In genomic region chr16:58127033-58127556, GRCh38 we compare ENCODE assay signal across 8 cellular contexts. TPM values are rescaled to one million over a fixed set of nuclear protein-coding genes. Genes with fewer than 3 reads are reported as not detected.
A peak's percentile ranks its signal among the peaks of the same experiment; 100 is the strongest.
DNase-seq lines count a peak whose midpoint lies in the region; ATAC-seq and TF ChIP-seq lines count a peak whose summit lies in the region.

No MANE protein-coding gene starts in this region.

- H3K4me2 ChIP-seq in HCT116 (ENCODE audit: low read length) (peak overlapping the region; percentile 95), neural progenitor cell (peak overlapping the region; percentile 98)

- H3K36me3 ChIP-seq in Caco-2 (ENCODE audit: control insufficient read depth, insufficient read depth, low read length): no peaks in the 10 kb centered on the region; the same call in 1 of the 2 replicates
- H3K36me3 ChIP-seq in HCT116 (ENCODE audit: control insufficient read depth in 1 of 2, insufficient read depth in 2 of 2, low read length in 2 of 2): no peaks in the 10 kb centered on the region
- H3K36me3 ChIP-seq in neural progenitor cell: no peaks in the 10 kb centered on the region
- no peaks in the 10 kb centered on the region for H3K36me3 ChIP-seq in H7 (replicated peaks; ENCODE audit: control insufficient read depth, insufficient read depth, low read length)

- H3K4me1 Mint-ChIP-seq in Caco-2 (ENCODE audit: low read depth, unreplicated experiment) (peaks cover 30% of the 10 kb centered on the region), endothelial cell (ENCODE audit: unreplicated experiment) (peaks cover 48% of the 10 kb centered on the region), neural progenitor cell (peaks cover 47% of the 10 kb centered on the region)

- H3K79me2 ChIP-seq in HCT116 (ENCODE audit: insufficient read depth, low read length) (peaks cover 67% of the 10 kb centered on the region), neural progenitor cell (ENCODE audit: low read depth) (peaks cover 68% of the 10 kb centered on the region)

- WGBS in lower leg skin, 2 donors: 5 to 10% methylated on average over 7 of the region's 7 CpGs

- TF ChIP-seq RAD21 in HCT116 (IDR thresholded peaks at IDR 0.05; ENCODE audit: low read depth): 0 out of 2 replicates have a peak, but pooled peaks have one; percentile 7

- H4K20me1 ChIP-seq in HCT116 (ENCODE audit: insufficient read depth) (peaks cover 18% of the 10 kb centered on the region; the same call in 1 of the 2 replicates), neural progenitor cell (ENCODE audit: low read depth) (peaks cover 69% of the 10 kb centered on the region)

- peaks cover 29% of the 10 kb centered on the region for H3K4me1 ChIP-seq in Caco-2
- peaks cover 11 to 28% of the 10 kb centered on the region in 2 experiments; a peak in 3 of 4 replicates for H3K4me1 ChIP-seq in HCT116 (ENCODE audit: control insufficient read depth in 1 of 2, insufficient read depth in 2 of 2, low read length in 2 of 2)
- peaks cover 19% of the 10 kb centered on the region for H3K4me1 ChIP-seq in neural progenitor cell

- TF ChIP-seq CTCF in Caco-2 (IDR thresholded peaks at IDR 0.05; ENCODE audit: insufficient read depth in 1 of 2, low read depth in 1 of 2, low read length in 1 of 2, severe bottlenecking in 1 of 2, unreplicated experiment in 1 of 2) (no peak), HCT116 (IDR thresholded peaks at IDR 0.05 in 2 of 3, conservative IDR thresholded peaks at IDR 0.05 in 1 of 3; ENCODE audit: borderline replicate concordance in 1 of 3, insufficient read depth in 1 of 3, low read depth in 2 of 3, low read length in 2 of 3) (0 out of 6 replicates have a peak, but pooled peaks of 1 of the 3 experiments have one; percentile 6), endothelial cell (IDR thresholded peaks at IDR 0.05; ENCODE audit: unreplicated experiment) (peak; percentile 19), neural progenitor cell (IDR thresholded peaks at IDR 0.05) (peak; percentile 35), lower leg skin (IDR thresholded peaks at IDR 0.05) (no peak)

- H3K27me3 ChIP-seq in Caco-2 (replicated peaks; ENCODE audit: control insufficient read depth, insufficient read depth, low read length) (no peaks in the 10 kb centered on the region), HCT116 (ENCODE audit: insufficient read depth, low read length) (no peaks in the 10 kb centered on the region), neural progenitor cell (no peaks in the 10 kb centered on the region), H7 (ENCODE audit: control insufficient read depth, insufficient read depth, low read length) (no peaks in the 10 kb centered on the region)

- intact Hi-C loops in Caco-2 (cut with micrococcal nuclease; ENCODE audit: unreplicated experiment) (loop anchor here (5.0 kb wide), 2 partner anchors 230 to 330 kb away; no protein-coding TSS in a partner anchor), HCT116 (cut with micrococcal nuclease) (no loop called here), lower leg skin (cut with DNase I; ENCODE audit: low total_unique reads) (loop anchor here (10.0 kb wide), 1 partner anchor 102 kb away; the partner anchor contains the start of gene MMP15)

- DNase-seq in Caco-2: no peak
- no peak for DNase-seq in HCT116 (ENCODE audit: low read depth, low spot score)
- peak; percentile 38 for DNase-seq in T follicular helper cell (ENCODE audit: low read depth)
- DNase-seq in endothelial cell (ENCODE audit: low spot score): no peak
- DNase-seq in neural progenitor cell (ENCODE audit: low spot score): peak; percentile 26
- no peak for DNase-seq in H7
- no peak for DNase-seq in lower leg skin (ENCODE audit: low spot score in 2 of 2)

- no TSS peak for BruUV-seq in Caco-2 (replicated peaks; lab: Mats Ljungman, UMichigan)
- BruUV-seq in HCT116 (replicated peaks; lab: Mats Ljungman, UMichigan): no TSS peak

- H3K27ac ChIP-seq in HCT116 (ENCODE audit: low read depth, low read length) (no peak overlapping the region), neural progenitor cell (no peak overlapping the region)

- H3K27ac Mint-ChIP-seq in Caco-2 (ENCODE audit: unreplicated experiment) (peak overlapping the region; percentile 49), endothelial cell (ENCODE audit: unreplicated experiment) (peak overlapping the region; percentile 79), neural progenitor cell (no peak overlapping the region)

- no peak overlapping the region for H2AFZ ChIP-seq in HCT116 (ENCODE audit: low read depth, low read length, poor library complexity, severe bottlenecking)
- no peak overlapping the region for H2AFZ ChIP-seq in neural progenitor cell (replicated peaks)

- RAD21 ChIA-PET in HCT116 (lab: Charles Lee; ENCODE audit: low non-redundant PET in 1 of 2, low total read pairs in 2 of 2, uncharacterized antibody in 2 of 2, unreplicated experiment in 2 of 2): no interaction called here

- H3K9me3 Mint-ChIP-seq in Caco-2 (ENCODE audit: unreplicated experiment): no peaks in the 10 kb centered on the region
- H3K9me3 Mint-ChIP-seq in endothelial cell (ENCODE audit: unreplicated experiment): no peaks in the 10 kb centered on the region
- peaks cover 6% of the 10 kb centered on the region for H3K9me3 Mint-ChIP-seq in neural progenitor cell

- H3K36me3 Mint-ChIP-seq in Caco-2 (ENCODE audit: insufficient read depth, unreplicated experiment): peaks cover 23% of the 10 kb centered on the region
- peaks cover 10% of the 10 kb centered on the region for H3K36me3 Mint-ChIP-seq in endothelial cell (ENCODE audit: low read depth, unreplicated experiment)
- H3K36me3 Mint-ChIP-seq in neural progenitor cell: peaks cover 7% of the 10 kb centered on the region

- H3K9me3 ChIP-seq in Caco-2 (no peaks in the 10 kb centered on the region), HCT116 (ENCODE audit: control insufficient read depth in 1 of 2, insufficient read depth in 1 of 2, low read depth in 1 of 2, low read length in 2 of 2) (no peaks in the 10 kb centered on the region), neural progenitor cell (ENCODE audit: low read depth) (no peaks in the 10 kb centered on the region)

- H3K4me3 ChIP-seq in Caco-2 (ENCODE audit: low read depth, low read length) (no peak overlapping the region; the same call in 1 of the 2 replicates), HCT116 (replicated peaks in 1 of 2; ENCODE audit: low read depth in 1 of 2, low read length in 2 of 2) (no peak overlapping the region), neural progenitor cell (peak overlapping the region; percentile 80), H7 (ENCODE audit: insufficient read depth, low read depth, low read length) (no peak overlapping the region), lower leg skin (ENCODE audit: low read depth, poor library complexity, severe bottlenecking) (no peak overlapping the region)

- H3K9me2 ChIP-seq in HCT116 (ENCODE audit: insufficient read depth): no peaks in the 10 kb centered on the region

- no peak for ATAC-seq in HCT116
- ATAC-seq in HG02840 (IDR thresholded peaks at IDR 0.05; ENCODE audit: low FRiP score, unreplicated experiment): no peak

- peaks cover 32% of the 10 kb centered on the region for H3F3A ChIP-seq in neural progenitor cell (ENCODE audit: low read depth)

- CTCF ChIA-PET in Caco-2 (lab: Charles Lee): no interaction called here
- CTCF ChIA-PET in HCT116 (lab: Charles Lee): interaction anchor here (1.0 kb wide), 1 partner anchor 30 kb away, joined by 3 read pairs; no protein-coding TSS in a partner anchor

- POLR2A ChIA-PET in Caco-2 (lab: Charles Lee) (interaction anchor here (1.4 to 1.6 kb wide), 2 partner anchors 101 to 102 kb away, joined by 4 to 11 read pairs; partner anchors contain the start of gene MMP15), HCT116 (lab: Charles Lee) (no interaction called here)

- TF ChIP-seq POLR2A in HCT116 (IDR thresholded peaks at IDR 0.05; ENCODE audit: borderline replicate concordance, extremely low read depth, insufficient read depth, insufficient read length): no peak
- TF ChIP-seq POLR2A in lower leg skin (IDR thresholded peaks at IDR 0.05): no peak

- peak overlapping the region; percentile 68 for H3K4me3 Mint-ChIP-seq in Caco-2 (ENCODE audit: unreplicated experiment)
- peak overlapping the region; percentile 96 for H3K4me3 Mint-ChIP-seq in endothelial cell (ENCODE audit: unreplicated experiment)
- peak overlapping the region; percentile 94 for H3K4me3 Mint-ChIP-seq in neural progenitor cell

- H3K27me3 Mint-ChIP-seq in Caco-2 (ENCODE audit: insufficient read depth, unreplicated experiment) (no peaks in the 10 kb centered on the region), endothelial cell (ENCODE audit: unreplicated experiment) (peaks cover 6% of the 10 kb centered on the region), neural progenitor cell (ENCODE audit: insufficient read depth, low read depth) (no peaks in the 10 kb centered on the region)

- H3K9ac ChIP-seq in HCT116 (ENCODE audit: low read length) (0 out of 2 replicates have a peak overlapping the region, but pooled peaks have one; percentile 98), neural progenitor cell (no peak overlapping the region)

TF ChIP-seq in HCT116, 20 proteins besides CTCF, POLR2A, EP300 and RAD21 (continues in another document):
- TF ChIP-seq ZFX (IDR thresholded peaks at IDR 0.05) (no peak), FOSL1 (IDR thresholded peaks at IDR 0.05; ENCODE audit: low read depth) (no peak), CEBPB (IDR thresholded peaks at IDR 0.05; ENCODE audit: low read depth) (no peak), SRF (IDR thresholded peaks at IDR 0.05; ENCODE audit: low read depth) (no peak), TCF7L2 (IDR thresholded peaks at IDR 0.05; ENCODE audit: borderline replicate concordance, extremely low read depth, insufficient read depth, insufficient read length) (no peak)
- TF ChIP-seq, protein P1, sequence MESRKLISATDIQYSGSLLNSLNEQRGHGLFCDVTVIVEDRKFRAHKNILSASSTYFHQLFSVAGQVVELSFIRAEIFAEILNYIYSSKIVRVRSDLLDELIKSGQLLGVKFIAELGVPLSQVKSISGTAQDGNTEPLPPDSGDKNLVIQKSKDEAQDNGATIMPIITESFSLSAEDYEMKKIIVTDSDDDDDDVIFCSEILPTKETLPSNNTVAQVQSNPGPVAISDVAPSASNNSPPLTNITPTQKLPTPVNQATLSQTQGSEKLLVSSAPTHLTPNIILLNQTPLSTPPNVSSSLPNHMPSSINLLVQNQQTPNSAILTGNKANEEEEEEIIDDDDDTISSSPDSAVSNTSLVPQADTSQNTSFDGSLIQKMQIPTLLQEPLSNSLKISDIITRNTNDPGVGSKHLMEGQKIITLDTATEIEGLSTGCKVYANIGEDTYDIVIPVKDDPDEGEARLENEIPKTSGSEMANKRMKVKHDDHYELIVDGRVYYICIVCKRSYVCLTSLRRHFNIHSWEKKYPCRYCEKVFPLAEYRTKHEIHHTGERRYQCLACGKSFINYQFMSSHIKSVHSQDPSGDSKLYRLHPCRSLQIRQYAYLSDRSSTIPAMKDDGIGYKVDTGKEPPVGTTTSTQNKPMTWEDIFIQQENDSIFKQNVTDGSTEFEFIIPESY (IDR thresholded peaks at IDR 0.05; ENCODE audit: extremely low read depth, insufficient replicate concordance, low read length): no peak

RNA-seq across cellular contexts. Expression of gene CFAP20, which starts 2.1 kb away (rescaled TPM):
- total RNA-seq in Caco-2 (2022) (69.4 and 73.2 TPM in 2 replicates), HCT116 (2021; ENCODE audit: unreplicated experiment) (59.7 TPM), endothelial cell (ENCODE audit: unreplicated experiment) (89.7 TPM), neural progenitor cell (ENCODE audit: low replicate concordance) (93.6 and 93.8 TPM in 2 replicates), lower leg skin (10 to 100 TPM; 46.6 to 66.6 (median 58.9) TPM)
- 65.6 and 68.4 TPM in 2 replicates for polyA plus RNA-seq in HCT116 (2012)
- total RNA-seq in H7 (2014; rRNA removed; shearing (Covaris generic)): 56.9 and 67.0 TPM in 2 replicates

Comparison
In these comparisons a context has a peak if more than half of its experiments do, and no peak if none do; other contexts are left out.
1. DNase-seq: peak in T follicular helper cell (single experiment) and neural progenitor cell (single experiment); none in Caco-2 (0 of 2), HCT116 (single experiment), endothelial cell (single experiment), H7 (single experiment) and lower leg skin (0 of 2).
2. CTCF ChIP-seq: peak in endothelial cell (single experiment) and neural progenitor cell (single experiment); none in Caco-2 (0 of 2) and lower leg skin (0 of 3).
3. Peak in every context shown above with its lines, with median percentiles within 50 percentile points of each other: H3K4me3 Mint-ChIP-seq.